Comparison of ENCODE assay signal across 8 cellular contexts in the genomic region with DNA sequence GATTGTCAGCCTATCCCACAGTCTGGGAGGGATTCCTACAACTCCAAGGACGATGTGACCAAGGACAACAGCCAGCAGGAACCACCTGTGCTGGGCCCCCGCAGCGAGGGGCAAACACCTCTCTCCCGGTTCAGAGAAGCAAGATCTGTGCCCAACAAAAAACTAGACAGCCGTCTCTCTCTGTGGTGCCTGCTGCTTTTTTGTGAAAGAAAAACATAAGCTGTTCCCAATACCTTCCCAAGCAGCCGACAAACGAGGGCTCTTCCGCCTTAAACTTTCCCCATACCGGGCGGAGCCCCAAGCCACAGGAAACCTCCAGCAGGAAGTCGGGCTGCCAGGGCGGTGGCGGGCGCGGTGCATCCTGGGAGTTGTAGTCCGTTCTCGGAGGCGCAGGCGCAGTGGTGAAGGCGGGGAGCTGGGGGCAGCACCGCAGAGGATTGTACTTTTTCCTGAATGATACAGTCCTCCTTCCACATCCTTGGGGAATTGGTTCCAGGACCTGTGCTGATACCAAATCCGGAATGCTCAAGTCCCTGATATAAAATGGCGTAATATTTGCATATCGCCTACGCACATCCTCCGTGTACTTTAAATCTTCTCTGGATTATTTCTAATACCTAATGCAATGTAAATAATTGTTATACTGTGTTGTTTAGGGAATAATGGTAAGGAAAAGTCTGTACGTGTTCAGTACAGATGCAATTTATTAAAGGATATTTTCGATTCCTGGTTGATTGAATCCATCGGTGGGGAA.
A peak's percentile ranks its signal among the peaks of the same experiment; 100 is the strongest.
DNase-seq lines count a peak whose midpoint lies in the region; ATAC-seq, FAIRE-seq and TF ChIP-seq lines count a peak whose summit lies in the region.

No MANE protein-coding gene starts in this region.

- peaks cover 40% of the 10 kb centered on the region for H3K4me1 Mint-ChIP-seq in chondrocyte (ENCODE audit: low read depth)

- peak; percentile 74 for FAIRE-seq in kidney (lab: Jason Lieb, UNC)

- H3K27me3 Mint-ChIP-seq in chondrocyte (ENCODE audit: low read depth), result no peaks in the 10 kb centered on the region

- no peak for TF ChIP-seq CTCF in chondrocyte (IDR thresholded peaks at IDR 0.05)
- TF ChIP-seq CTCF in kidney (IDR thresholded peaks at IDR 0.05; ENCODE audit: borderline replicate concordance, extremely low read depth, insufficient read depth), result no peak

- no peaks in the 10 kb centered on the region for H3K36me3 Mint-ChIP-seq in chondrocyte (ENCODE audit: low read depth)

- ATAC-seq in GM19043 (IDR thresholded peaks at IDR 0.05; ENCODE audit: low read depth, unreplicated experiment) (peak; percentile 42), HG03378 (IDR thresholded peaks at IDR 0.05; ENCODE audit: unreplicated experiment) (peak; percentile 49)

- H3K9ac ChIP-seq in kidney (ENCODE audit: low read length in 2 of 2), result peak overlapping the region; percentile 92 to 96

- H3K4me3 Mint-ChIP-seq in chondrocyte (ENCODE audit: unreplicated experiment), result peak overlapping the region; percentile 83

- H3K27ac Mint-ChIP-seq in chondrocyte (ENCODE audit: unreplicated experiment), result peak overlapping the region; percentile 87

- H3K36me3 ChIP-seq in kidney (ENCODE audit: control insufficient read depth in 1 of 2, insufficient read depth in 2 of 2, low read length in 2 of 2), result no peaks in the 10 kb centered on the region

- intact Hi-C loops in kidney (cut with DNase I), result no loop called here

- H3K4me3 ChIP-seq in kidney (ENCODE audit: low read length in 2 of 2), result peak overlapping the region; percentile 68 to 91

- DNase-seq in AG20443 (ENCODE audit: low spot score) (peak; percentile 96), NCI-H460 (ENCODE audit: extremely low read depth, low read depth) (peak; percentile 90), chondrocyte (ENCODE audit: low spot score) (peak; percentile 99), kidney (peak; percentile 99)
- peak; percentile 88 for DNase-seq in activated CD4-positive, alpha-beta T cell treated with anti-CD3 and anti-CD28 coated beads for 1 hour
- DNase-seq in stimulated activated CD4-positive, alpha-beta T cell treated with anti-CD3 and anti-CD28 coated beads, Interleukin-15, amount 100 ng/mL, for 1 hour (ENCODE audit: low read depth in 1 of 2, low spot score in 1 of 2), result peak; percentile 86 to 88

- H3K27ac ChIP-seq in kidney (ENCODE audit: low read depth in 2 of 2, low read length in 2 of 2), result peak overlapping the region; percentile 94 to 97

- H3K9me3 Mint-ChIP-seq in chondrocyte (ENCODE audit: low read depth), result no peaks in the 10 kb centered on the region

- peaks cover 0 to 4% of the 10 kb centered on the region in 2 donors for H3K4me1 ChIP-seq in kidney (ENCODE audit: control insufficient read depth in 1 of 2, insufficient read depth in 1 of 2, low read depth in 1 of 2, low read length in 2 of 2)

- no peaks in the 10 kb centered on the region for H3K9me3 ChIP-seq in kidney (ENCODE audit: control insufficient read depth in 1 of 2, low read length in 2 of 2)

Comparison
In these comparisons a context has a peak if more than half of its experiments do, and no peak if none do; other contexts are left out.
1. Peak in every context shown above with its lines: DNase-seq, ATAC-seq, H3K4me3 ChIP-seq and H3K27ac ChIP-seq.